In genomic region chr16:68396481-68396880, GRCh38 we compare ENCODE assay signal across 8 cellular contexts. TPM values are rescaled to one million over a fixed set of nuclear protein-coding genes. Genes with fewer than 3 reads are reported as not detected.
DNase-seq lines count a peak whose midpoint lies in the region; TF ChIP-seq lines count a peak whose summit lies in the region.

No MANE protein-coding gene starts in this region.

- peaks cover 25% of the 10 kb centered on the region for H3K27me3 Mint-ChIP-seq in activated T-helper 1 cell treated with anti-CD3 and anti-CD28 coated beads, Interleukin-12 subunit alpha, Interleukin-12 subunit beta, Interleukin-2, Interleukin-4 antibody, amounts not matched to agents 30 ng/mL and 10 ng/mL and 1 ng/mL, durations not matched to agents 14 hours and 24 hours and 36 hours (ENCODE audit: insufficient read depth)

- H3K27me3 ChIP-seq in tibial artery, result peaks cover 0 to 13% of the 10 kb centered on the region in 2 donors

- intact Hi-C loops in activated T-helper 1 cell treated with anti-CD3 and anti-CD28 coated beads, Interleukin-12 subunit alpha, Interleukin-12 subunit beta, Interleukin-2, Interleukin-4 antibody, amounts not matched to agents 30 ng/mL and 10 ng/mL and 1 ng/mL, durations not matched to agents 14 hours and 24 hours and 36 hours (cut with micrococcal nuclease), result loop anchor here (1.0 kb wide), 2 partner anchors 22 to 114 kb away; no protein-coding TSS in a partner anchor
- intact Hi-C loops in tibial artery (cut with DNase I; ENCODE audit: low total_unique reads), result no loop called here

- H3K36me3 Mint-ChIP-seq in activated T-helper 1 cell treated with anti-CD3 and anti-CD28 coated beads, Interleukin-12 subunit alpha, Interleukin-12 subunit beta, Interleukin-2, Interleukin-4 antibody, amounts not matched to agents 30 ng/mL and 10 ng/mL and 1 ng/mL, durations not matched to agents 14 hours and 24 hours and 36 hours (ENCODE audit: low read depth), result peaks cover 1% of the 10 kb centered on the region

- no peak overlapping the region for H3K4me3 Mint-ChIP-seq in activated T-helper 1 cell treated with anti-CD3 and anti-CD28 coated beads, Interleukin-12 subunit alpha, Interleukin-12 subunit beta, Interleukin-2, Interleukin-4 antibody, amounts not matched to agents 30 ng/mL and 10 ng/mL and 1 ng/mL, durations not matched to agents 14 hours and 24 hours and 36 hours

- no peak overlapping the region for H3K27ac ChIP-seq in tibial artery

- peaks cover 14% of the 10 kb centered on the region for H3K4me1 Mint-ChIP-seq in activated T-helper 1 cell treated with anti-CD3 and anti-CD28 coated beads, Interleukin-12 subunit alpha, Interleukin-12 subunit beta, Interleukin-2, Interleukin-4 antibody, amounts not matched to agents 30 ng/mL and 10 ng/mL and 1 ng/mL, durations not matched to agents 14 hours and 24 hours and 36 hours (ENCODE audit: low read depth)

- no peaks in the 10 kb centered on the region for H3K4me1 ChIP-seq in tibial artery

- H3K9me3 Mint-ChIP-seq in activated T-helper 1 cell treated with anti-CD3 and anti-CD28 coated beads, Interleukin-12 subunit alpha, Interleukin-12 subunit beta, Interleukin-2, Interleukin-4 antibody, amounts not matched to agents 30 ng/mL and 10 ng/mL and 1 ng/mL, durations not matched to agents 14 hours and 24 hours and 36 hours, result no peaks in the 10 kb centered on the region

- TF ChIP-seq CTCF in tibial artery (IDR thresholded peaks at IDR 0.05), result peak in 1 of 2 experiments; percentile 29

- H3K9me3 ChIP-seq in tibial artery, result no peaks in the 10 kb centered on the region

- H3K27ac Mint-ChIP-seq in activated T-helper 1 cell treated with anti-CD3 and anti-CD28 coated beads, Interleukin-12 subunit alpha, Interleukin-12 subunit beta, Interleukin-2, Interleukin-4 antibody, amounts not matched to agents 30 ng/mL and 10 ng/mL and 1 ng/mL, durations not matched to agents 14 hours and 24 hours and 36 hours, result no peak overlapping the region

- H3K36me3 ChIP-seq in tibial artery, result no peaks in the 10 kb centered on the region

- DNase-seq in NCI-H2171 treated with DMSO at 0.1 percent for 48 hours (lab: John Stamatoyannopoulos, UW) (peak; percentile 22), NCI-H2171 (lab: John Stamatoyannopoulos, UW) (no peak), NAMALWA (ENCODE audit: low spot score) (peak; percentile 63), glomerular visceral epithelial cell (ENCODE audit: extremely low spot score) (peak; percentile 20), ecto neural progenitor cell (ENCODE audit: low spot score) (no peak), tibial artery (no peak)
- DNase-seq in activated T-helper 1 cell treated with anti-CD3 and anti-CD28 coated beads, Interleukin-12 subunit alpha, Interleukin-12 subunit beta, Interleukin-2, Interleukin-4 antibody, amounts not matched to agents 30 ng/mL and 10 ng/mL and 1 ng/mL, durations not matched to agents 14 hours and 24 hours and 36 hours (ENCODE audit: low spot score), result peak; percentile 41
- peak; percentile 52 to 60 for DNase-seq in stimulated activated CD4-positive, alpha-beta T cell treated with anti-CD3 and anti-CD28 coated beads, Interleukin-2, amount 100 ng/mL, for 24 hours

- H3K4me3 ChIP-seq in tibial artery, result no peak overlapping the region

RNA-seq across cellular contexts. Expression of gene SMPD3, which starts 51.8 kb away (rescaled TPM):
- 0.49 and 0.61 TPM in 2 replicates for total RNA-seq in activated T-helper 1 cell treated with anti-CD3 and anti-CD28 coated beads, Interleukin-12 subunit alpha, Interleukin-12 subunit beta, Interleukin-2, Interleukin-4 antibody, amounts not matched to agents 30 ng/mL and 10 ng/mL and 1 ng/mL, durations not matched to agents 14 hours and 24 hours and 36 hours

Comparison
In these comparisons a context has a peak if more than half of its experiments do, and no peak if none do; other contexts are left out.
1. DNase-seq: peak in NCI-H2171 treated with DMSO at 0.1 percent for 48 hours (single experiment), NAMALWA (single experiment), activated T-helper 1 cell treated with anti-CD3 and anti-CD28 coated beads, Interleukin-12 subunit alpha, Interleukin-12 subunit beta, Interleukin-2, Interleukin-4 antibody, amounts not matched to agents 30 ng/mL and 10 ng/mL and 1 ng/mL, durations not matched to agents 14 hours and 24 hours and 36 hours (single experiment), glomerular visceral epithelial cell (single experiment) and stimulated activated CD4-positive, alpha-beta T cell treated with anti-CD3 and anti-CD28 coated beads, Interleukin-2, amount 100 ng/mL, for 24 hours (2 of 2); none in NCI-H2171 (single experiment), ecto neural progenitor cell (single experiment) and tibial artery (0 of 2).